In genomic region chr20:44688053-44688625, GRCh38 we compare ENCODE assay signal across 2 cellular contexts.
TF ChIP-seq lines count a peak whose summit lies in the region.

No MANE protein-coding gene starts in this region.

TF ChIP-seq in A549, 52 proteins besides CTCF, POLR2A, EP300 and RAD21:
- no peak for TF ChIP-seq FOSL2 (IDR thresholded peaks at IDR 0.05)
- TF ChIP-seq FOSL2 (CRISPR knock-in tag; IDR thresholded peaks at IDR 0.05) = no peak
- no peak for TF ChIP-seq NR3C1 (IDR thresholded peaks at IDR 0.05)
- no peak for TF ChIP-seq KDM1A (IDR thresholded peaks at IDR 0.05; ENCODE audit: low read depth)
- TF ChIP-seq KDM5A (IDR thresholded peaks at IDR 0.05) = no peak

TF ChIP-seq in IMR-90, 13 proteins besides CTCF, POLR2A, EP300 and RAD21:
- TF ChIP-seq CHD1 (IDR thresholded peaks at IDR 0.05; ENCODE audit: low read depth, low read length) (no peak), RCOR1 (IDR thresholded peaks at IDR 0.05; ENCODE audit: insufficient replicate concordance, low read length) (no peak), CEBPB (IDR thresholded peaks at IDR 0.05; ENCODE audit: low read depth, low read length) (no peak), MAZ (IDR thresholded peaks at IDR 0.05; ENCODE audit: borderline replicate concordance, low read depth, low read length) (no peak), FOS (IDR thresholded peaks at IDR 0.05; ENCODE audit: low read depth, low read length) (no peak), RFX5 (IDR thresholded peaks at IDR 0.05; ENCODE audit: low read depth, low read length) (no peak), SMC3 (IDR thresholded peaks at IDR 0.05; ENCODE audit: low read depth, low read length) (no peak), BHLHE40 (IDR thresholded peaks at IDR 0.05; ENCODE audit: low read depth, low read length) (no peak), MAFK (IDR thresholded peaks at IDR 0.05; ENCODE audit: low read depth, low read length) (no peak), MXI1 (IDR thresholded peaks at IDR 0.05; ENCODE audit: borderline replicate concordance, low read depth, low read length) (no peak), USF2 (IDR thresholded peaks at IDR 0.05; ENCODE audit: low read depth, low read length) (no peak), ELK1 (IDR thresholded peaks at IDR 0.05; ENCODE audit: borderline replicate concordance, low read depth, low read length) (no peak), NFE2L2 (IDR thresholded peaks at IDR 0.05; ENCODE audit: low read depth, low read length) (no peak)
